Comparison of ENCODE assay signal across 8 cellular contexts in genomic region chr2:226799211-226799975, GRCh38. TPM values are rescaled to one million over a fixed set of nuclear protein-coding genes. Genes with fewer than 3 reads are reported as not detected.
A peak's percentile ranks its signal among the peaks of the same experiment; 100 is the strongest.
DNase-seq lines count a peak whose midpoint lies in the region; ATAC-seq, FAIRE-seq and TF ChIP-seq lines count a peak whose summit lies in the region.

Gene IRS1, minus strand, starts transcription at chr2:226799820. Its CDS starts 1,082 bp downstream, at chr2:226798738.

- peaks cover 13% of the 10 kb centered on the region for H3K27me3 Mint-ChIP-seq in GM23338 (ENCODE audit: insufficient read depth, low read depth, poor library complexity)
- H3K27me3 Mint-ChIP-seq in astrocyte (ENCODE audit: low read depth, unreplicated experiment), result no peaks in the 10 kb centered on the region

- ATAC-seq in GM23338, result peak; percentile 26

- H3K4me1 ChIP-seq in GM23338 (ENCODE audit: insufficient read depth) (peaks cover 23% of the 10 kb centered on the region), astrocyte (ENCODE audit: insufficient read depth, low read length) (peaks cover 46% of the 10 kb centered on the region), hepatocyte (ENCODE audit: insufficient read depth) (peaks cover 31% of the 10 kb centered on the region)

- H3K4me3 ChIP-seq in GM23338 (peak within 1 kb of the TSS; percentile 95), astrocyte (ENCODE audit: insufficient read depth, low read depth, low read length) (peak within 1 kb of the TSS; percentile 72), hepatocyte (peak within 1 kb of the TSS; percentile 97)

- H3F3A ChIP-seq in GM23338 (replicated peaks; ENCODE audit: low read depth), result no peaks in the 10 kb centered on the region; the same call in 1 of the 2 replicates

- H4K20me1 ChIP-seq in GM23338 (replicated peaks; ENCODE audit: insufficient read depth), result no peaks in the 10 kb centered on the region
- H4K20me1 ChIP-seq in astrocyte (ENCODE audit: insufficient read depth, low read length), result peaks cover 40% of the 10 kb centered on the region
- H4K20me1 ChIP-seq in hepatocyte (ENCODE audit: insufficient read depth, poor library complexity, severe bottlenecking), result peaks cover 18% of the 10 kb centered on the region

- H3K79me2 ChIP-seq in GM23338 (replicated peaks; ENCODE audit: insufficient read depth), result peaks cover 38% of the 10 kb centered on the region
- H3K79me2 ChIP-seq in astrocyte (ENCODE audit: insufficient read depth, low read length), result peaks cover 52% of the 10 kb centered on the region
- peaks cover 51% of the 10 kb centered on the region for H3K79me2 ChIP-seq in hepatocyte

- H3K27me3 ChIP-seq in GM23338 (ENCODE audit: insufficient read depth) (no peaks in the 10 kb centered on the region), astrocyte (ENCODE audit: insufficient read depth, low read length) (peaks cover 3% of the 10 kb centered on the region), hepatocyte (no peaks in the 10 kb centered on the region)

- peaks cover 34% of the 10 kb centered on the region for H3K4me1 Mint-ChIP-seq in GM23338
- H3K4me1 Mint-ChIP-seq in astrocyte (ENCODE audit: low read depth, unreplicated experiment), result peaks cover 21% of the 10 kb centered on the region

- WGBS in hepatocyte (ENCODE audit: low lambda C conversion rate, missing lambda C conversion rate), result 3% methylated on average over 19 of the region's 82 CpGs

- H3K9me3 Mint-ChIP-seq in GM23338, result peaks cover 20% of the 10 kb centered on the region; the same call in 2 of the 3 replicates
- H3K9me3 Mint-ChIP-seq in astrocyte (ENCODE audit: unreplicated experiment), result no peaks in the 10 kb centered on the region

- H3K4me3 Mint-ChIP-seq in GM23338 (peak within 1 kb of the TSS; percentile 83), astrocyte (ENCODE audit: unreplicated experiment) (peak within 1 kb of the TSS; percentile 87)

- DNase-seq in GM03348 (ENCODE audit: low spot score) (peak; percentile 90), GM23338 (ENCODE audit: low spot score) (peak; percentile 86), Kasumi-1 (lab: John Stamatoyannopoulos, UW) (peak; percentile 4 to 31), SW 1271 (lab: John Stamatoyannopoulos, UW) (peak; percentile 2 to 61), astrocyte (ENCODE audit: low read depth) (peak; percentile 65), hepatocyte (ENCODE audit: low spot score) (peak; percentile 96), renal cortical epithelial cell (ENCODE audit: low read depth) (peak; percentile 35), HPDE6-E6E7 (ENCODE audit: extremely low spot score) (no peak)

- no peak for FAIRE-seq in astrocyte (lab: Jason Lieb, UNC)

- TF ChIP-seq CTCF in GM23338 (conservative IDR thresholded peaks at IDR 0.05; ENCODE audit: low read depth in 2 of 2) (peak in 1 of 2 experiments; percentile 56; a peak in 2 of 4 replicates), astrocyte (IDR thresholded peaks at IDR 0.05; ENCODE audit: insufficient read depth, low read depth, low read length) (no peak), hepatocyte (IDR thresholded peaks at IDR 0.05; ENCODE audit: poor library complexity) (no peak)

- peak within 1 kb of the TSS; percentile 93 for H3K9ac ChIP-seq in astrocyte (ENCODE audit: low read length)

- H3K9me3 ChIP-seq in astrocyte (ENCODE audit: insufficient read depth, low read depth, low read length), result no peaks in the 10 kb centered on the region
- H3K9me3 ChIP-seq in hepatocyte (ENCODE audit: low read depth), result no peaks in the 10 kb centered on the region

- H3K27ac Mint-ChIP-seq in GM23338 (peak within 1 kb of the TSS; percentile 80; the same call in 1 of the 2 replicates), astrocyte (ENCODE audit: unreplicated experiment) (peak within 1 kb of the TSS; percentile 90)

- H3K9me2 ChIP-seq in GM23338 (ENCODE audit: insufficient read depth) (no peaks in the 10 kb centered on the region), hepatocyte (replicated peaks; ENCODE audit: insufficient read depth) (no peaks in the 10 kb centered on the region)

- H2AFZ ChIP-seq in GM23338 (peak within 1 kb of the TSS; percentile 80), astrocyte (ENCODE audit: low read depth, low read length) (peak within 1 kb of the TSS; percentile 72), hepatocyte (peak within 1 kb of the TSS; percentile 91)

- H3K4me2 ChIP-seq in GM23338, result peak within 1 kb of the TSS; percentile 95
- H3K4me2 ChIP-seq in astrocyte (ENCODE audit: low read length), result peak within 1 kb of the TSS; percentile 82
- H3K4me2 ChIP-seq in hepatocyte, result peak within 1 kb of the TSS; percentile 83

- H3K36me3 ChIP-seq in GM23338 (ENCODE audit: insufficient read depth) (no peaks in the 10 kb centered on the region), astrocyte (ENCODE audit: insufficient read depth, low read length) (peaks cover 3% of the 10 kb centered on the region), hepatocyte (replicated peaks; ENCODE audit: insufficient read depth, low read depth) (no peaks in the 10 kb centered on the region)

- H3K36me3 Mint-ChIP-seq in GM23338 (ENCODE audit: low read depth) (peaks cover 36% of the 10 kb centered on the region), astrocyte (ENCODE audit: low read depth, unreplicated experiment) (peaks cover 25% of the 10 kb centered on the region)

- H3K27ac ChIP-seq in GM23338 (ENCODE audit: low read depth), result peak within 1 kb of the TSS; percentile 84
- peak within 1 kb of the TSS; percentile 88 for H3K27ac ChIP-seq in astrocyte (ENCODE audit: low read depth, low read length)
- H3K27ac ChIP-seq in hepatocyte, result peak within 1 kb of the TSS; percentile 97

TF ChIP-seq in GM23338, 12 proteins besides CTCF, POLR2A, EP300 and RAD21:
- peak; percentile 45 for TF ChIP-seq POLR2AphosphoS5 (IDR thresholded peaks at IDR 0.05; ENCODE audit: low read depth)
- no peak for TF ChIP-seq ETS1 (IDR thresholded peaks at IDR 0.05)
TF ChIP-seq in GM23338: peak in this region for 1.

RNA-seq across cellular contexts. Expression of gene IRS1, which starts in this region (rescaled TPM):
- total RNA-seq in GM23338 (2014; rRNA removed; shearing (Covaris generic)), result 20.4 and 26.2 TPM in 2 replicates
- polyA plus RNA-seq in GM23338 (2016; fragmentation: Nextera tagmentation; extraction: Ambion mirVana) (6.2 and 6.9 TPM in 2 replicates), hepatocyte (10.9 and 12.5 TPM in 2 replicates)
- total RNA-seq in astrocyte (34.2 and 45.0 TPM in 2 replicates), hepatocyte (20.1 and 25.6 TPM in 2 replicates), renal cortical epithelial cell (7.3 and 34.0 TPM in 2 replicates)
